In the genomic region with DNA sequence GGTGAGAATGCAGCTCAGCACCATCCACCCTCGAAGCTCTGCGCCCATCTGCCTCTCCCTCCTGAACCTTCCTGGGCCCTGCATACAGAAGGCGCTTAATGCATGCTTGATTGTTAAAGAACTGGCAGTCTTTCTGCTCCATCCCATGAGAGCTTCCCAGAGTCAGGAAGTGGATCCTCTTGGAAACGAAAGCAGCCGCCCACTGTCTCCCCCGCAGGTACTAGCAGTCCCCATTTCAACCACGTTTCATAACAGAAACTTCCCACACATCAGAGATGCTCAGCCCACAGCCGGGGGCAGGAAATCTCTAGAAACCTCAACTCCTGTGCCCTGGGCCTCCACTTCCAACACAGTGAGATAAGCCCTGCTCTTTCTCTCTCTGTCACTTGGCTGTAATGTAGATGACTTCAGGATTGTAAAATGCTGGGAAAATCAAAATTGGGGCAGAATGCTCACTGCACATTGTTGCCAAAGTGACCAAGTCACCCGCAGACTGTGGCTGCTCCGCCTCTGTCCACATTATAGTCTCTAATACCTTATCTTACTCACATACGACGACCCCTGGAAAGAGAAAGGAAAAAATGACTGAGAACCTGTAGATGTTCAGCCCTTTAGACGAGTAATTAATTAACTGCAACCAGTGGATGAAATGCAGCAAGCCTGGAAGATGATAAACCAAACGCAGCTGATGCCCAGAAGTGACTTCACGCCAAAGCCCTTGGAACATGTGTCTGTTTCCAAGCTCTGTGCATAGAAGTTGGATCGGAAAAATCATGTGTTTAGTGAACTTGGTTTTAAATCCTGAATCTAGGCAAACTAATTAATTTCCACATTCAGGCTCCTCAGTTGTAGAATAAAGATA, we compare ENCODE assay signal across 1 cellular context.
TF ChIP-seq lines count a peak whose summit lies in the region.

No MANE protein-coding gene starts in this region.

TF ChIP-seq in endothelial cell of umbilical vein, 7 proteins besides CTCF, POLR2A, EP300 and RAD21:
- TF ChIP-seq GATA2 (IDR thresholded peaks at IDR 0.05; ENCODE audit: insufficient read depth, insufficient read length, low read depth, low read length) (no peak), MYC (IDR thresholded peaks at IDR 0.05; ENCODE audit: low read depth, low read length) (no peak), MAX (IDR thresholded peaks at IDR 0.05; ENCODE audit: insufficient read depth, insufficient read length) (no peak), EZH2 (IDR thresholded peaks at IDR 0.05; ENCODE audit: borderline replicate concordance, low read depth, low read length, severe bottlenecking) (no peak), JUN (IDR thresholded peaks at IDR 0.05; ENCODE audit: borderline replicate concordance, insufficient read depth, insufficient read length, low read depth) (no peak), POLR2AphosphoS5 (IDR thresholded peaks at IDR 0.05; ENCODE audit: insufficient read depth, low read depth, low read length) (no peak), FOS (IDR thresholded peaks at IDR 0.05; ENCODE audit: borderline replicate concordance, insufficient read depth, low read length) (no peak)
